Comparison of ENCODE assay signal across 28 cellular contexts in the genomic region with DNA sequence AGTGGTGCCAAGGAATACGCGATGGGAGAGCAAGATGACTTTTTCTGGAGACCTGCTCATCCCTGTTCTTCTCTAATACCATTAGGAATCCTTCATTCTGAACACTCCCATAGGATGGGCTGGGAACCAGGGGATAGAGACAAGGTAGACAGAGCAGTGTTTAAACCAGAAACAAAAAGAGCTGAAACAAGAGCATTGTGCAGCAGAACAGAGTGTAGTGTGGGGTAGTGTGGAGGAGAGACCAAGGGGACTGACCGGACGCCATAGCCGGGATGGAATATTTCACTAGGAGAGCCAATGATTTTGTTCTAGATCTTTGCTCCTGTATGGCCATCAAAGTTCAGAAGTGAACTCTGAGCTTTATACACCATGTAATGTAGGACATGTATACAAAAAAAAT. TPM values are rescaled to one million over a fixed set of nuclear protein-coding genes. Genes with fewer than 3 reads are reported as not detected.
A peak's percentile ranks its signal among the peaks of the same experiment; 100 is the strongest.
DNase-seq lines count a peak whose midpoint lies in the region; ATAC-seq, FAIRE-seq and TF ChIP-seq lines count a peak whose summit lies in the region.
"Had no signal": no experiment of that assay in that cellular context is flagged by ENCODE, and none has a peak within 500 bp of the region (broad histone marks: within the 10 kb centered on the region; RNA-seq: fewer than 3 reads in every experiment).

No MANE protein-coding gene starts in this region.

- intact Hi-C loops in activated naive CD4-positive, alpha-beta T cell treated with anti-CD3 and anti-CD28 coated beads for 36 hours (cut with micrococcal nuclease): no loop called here

- no peaks in the 10 kb centered on the region for H3K4me1 ChIP-seq in ectodermal cell (ENCODE audit: control insufficient read depth, insufficient read depth, low read length)
- H3K4me1 ChIP-seq: BE2C, HAP-1, SJCRH30 had no signal

- FAIRE-seq in GM12891 (lab: Jason Lieb, UNC): peak; percentile 59
- FAIRE-seq: D721Med, HepG2 had no signal

- no peak for TF ChIP-seq POLR2A in GM12891 (IDR thresholded peaks at IDR 0.05; ENCODE audit: low read depth, low read length)

- H3K27me3 Mint-ChIP-seq in activated naive CD4-positive, alpha-beta T cell treated with anti-CD3 and anti-CD28 coated beads for 36 hours (ENCODE audit: low read depth): no peaks in the 10 kb centered on the region

- ATAC-seq in activated naive CD4-positive, alpha-beta T cell treated with anti-CD3 and anti-CD28 coated beads, Interleukin-2, amount 50 U/mL, for 72 hours: peak; percentile 28 to 66
- no peak for ATAC-seq in GM21723 (IDR thresholded peaks at IDR 0.05; ENCODE audit: unreplicated experiment)
- ATAC-seq: HepG2, PC-3, SK-N-SH treated with all-trans-retinoic acid at 6 μM for 48 hours had no signal

- H3K27me3 ChIP-seq in ectodermal cell (ENCODE audit: control insufficient read depth, insufficient read depth, low read length, poor library complexity, severe bottlenecking): no peaks in the 10 kb centered on the region
- H3K27me3 ChIP-seq: BE2C, SJCRH30 had no signal

- H3K9me3 ChIP-seq in ectodermal cell (ENCODE audit: control insufficient read depth, low read length): no peaks in the 10 kb centered on the region
- H3K9me3 ChIP-seq: BE2C, HAP-1 had no signal

- DNase-seq in activated naive CD4-positive, alpha-beta T cell treated with anti-CD3 and anti-CD28 coated beads, Interleukin-2, amount 50 U/mL, for 72 hours (ENCODE audit: low spot score in 2 of 2): no peak
- no peak for DNase-seq in activated naive CD4-positive, alpha-beta T cell treated with anti-CD3 and anti-CD28 coated beads for 36 hours
- DNase-seq in GM12891 (ENCODE audit: insufficient read length, low spot score): no peak
- DNase-seq in Ammon's horn (ENCODE audit: low spot score): no peak
- no peak for DNase-seq in COLO829 (ENCODE audit: low spot score)
- DNase-seq: BE2C, DMS53, GOT3, HFFc6, Karpas-422, MV-4-11, NCI-H1105, NCI-H1436 treated with DMSO at 0.1 percent for 48 hours, NCI-H187 treated with DMSO at 0.1 percent for 48 hours, NCI-H2171 treated with DMSO at 0.1 percent for 48 hours, NCI-H345, NCI-H510A treated with DMSO at 0.1 percent for 48 hours, PC-3, SJCRH30 had no signal

- no peaks in the 10 kb centered on the region for H3K9me3 Mint-ChIP-seq in activated naive CD4-positive, alpha-beta T cell treated with anti-CD3 and anti-CD28 coated beads, Interleukin-2, amount 50 U/mL, for 72 hours
- no peaks in the 10 kb centered on the region for H3K9me3 Mint-ChIP-seq in activated naive CD4-positive, alpha-beta T cell treated with anti-CD3 and anti-CD28 coated beads for 36 hours
- H3K9me3 Mint-ChIP-seq: CD14-positive monocyte, HFFc6 had no signal

- H3K4me1 Mint-ChIP-seq in activated naive CD4-positive, alpha-beta T cell treated with anti-CD3 and anti-CD28 coated beads for 36 hours (ENCODE audit: low read depth): peaks cover 27% of the 10 kb centered on the region
- H3K4me1 Mint-ChIP-seq: CD14-positive monocyte had no signal

- H3K27ac ChIP-seq in ectodermal cell (ENCODE audit: insufficient read depth, low read depth, low read length, poor library complexity, severe bottlenecking): peak overlapping the region; percentile 6
- H3K27ac ChIP-seq: SJCRH30 had no signal

- no peak overlapping the region for H3K4me3 Mint-ChIP-seq in activated naive CD4-positive, alpha-beta T cell treated with anti-CD3 and anti-CD28 coated beads for 36 hours
- H3K4me3 Mint-ChIP-seq: CD14-positive monocyte, HFFc6 had no signal

- H3K27ac Mint-ChIP-seq in activated naive CD4-positive, alpha-beta T cell treated with anti-CD3 and anti-CD28 coated beads, Interleukin-2, amount 50 U/mL, for 72 hours: no peak overlapping the region
- no peak overlapping the region for H3K27ac Mint-ChIP-seq in activated naive CD4-positive, alpha-beta T cell treated with anti-CD3 and anti-CD28 coated beads for 36 hours
- H3K27ac Mint-ChIP-seq: HFFc6 had no signal

- CTCF ChIA-PET in activated naive CD4-positive, alpha-beta T cell treated with anti-CD3 and anti-CD28 coated beads for 36 hours (lab: Charles Lee): no interaction called here

- H3K36me3 Mint-ChIP-seq in activated naive CD4-positive, alpha-beta T cell treated with anti-CD3 and anti-CD28 coated beads, Interleukin-2, amount 50 U/mL, for 72 hours: peaks cover 11 to 50% of the 10 kb centered on the region in 2 donors
- H3K36me3 Mint-ChIP-seq in activated naive CD4-positive, alpha-beta T cell treated with anti-CD3 and anti-CD28 coated beads for 36 hours (ENCODE audit: low read depth): peaks cover 44% of the 10 kb centered on the region

- 89 to 97% methylated on average over 5 of the region's 5 CpGs for WGBS in ectodermal cell, 2 experiments

- H3K4me3 ChIP-seq in ectodermal cell (ENCODE audit: insufficient read depth, low read depth, low read length): no peak overlapping the region
- H3K4me3 ChIP-seq: HAP-1, SJCRH30 had no signal

- no peaks in the 10 kb centered on the region for H3K36me3 ChIP-seq in ectodermal cell (ENCODE audit: control insufficient read depth, insufficient read depth, low read length)
- H3K36me3 ChIP-seq: BE2C, HAP-1, SJCRH30 had no signal

TF ChIP-seq in GM12891, 5 proteins besides CTCF, POLR2A, EP300 and RAD21:
- TF ChIP-seq POU2F2 (IDR thresholded peaks at IDR 0.05; ENCODE audit: low read depth, low read length) (no peak), PAX5 (IDR thresholded peaks at IDR 0.05; ENCODE audit: insufficient read depth, low read length, severe bottlenecking) (no peak), SPI1 (IDR thresholded peaks at IDR 0.05; ENCODE audit: low read depth, low read length) (no peak), POLR2AphosphoS5 (IDR thresholded peaks at IDR 0.05; ENCODE audit: low read depth, low read length) (no peak), TAF1 (IDR thresholded peaks at IDR 0.05; ENCODE audit: low read depth, low read length) (no peak)

RNA-seq across cellular contexts. Expression of a gene that starts 15.6 kb away (rescaled TPM):
- total RNA-seq in activated naive CD4-positive, alpha-beta T cell treated with anti-CD3 and anti-CD28 coated beads, Interleukin-2, amount 50 U/mL, for 72 hours: 100 to 1,000 TPM; 217 to 293 TPM
- total RNA-seq in activated naive CD4-positive, alpha-beta T cell treated with anti-CD3 and anti-CD28 coated beads for 36 hours: 100 to 1,000 TPM; 240 to 248 TPM
- 218 TPM for polyA plus RNA-seq in GM12891 (2012; ENCODE audit: low read depth, missing spikeins)
- not detected for polyA plus RNA-seq in ectodermal cell (2013, experiment 1 of 4)
- 0.16 TPM for polyA plus RNA-seq in ectodermal cell (2013, experiment 2 of 4)
- polyA plus RNA-seq in ectodermal cell (2013, experiment 3 of 4): not detected
- polyA plus RNA-seq in ectodermal cell (2013, experiment 4 of 4): 0.16 TPM
- total RNA-seq: G401, HepG2 had no signal
- polyA plus RNA-seq: HepG2 had no signal

RNA-seq across cellular contexts. Expression of a gene that starts 51.9 kb away (rescaled TPM):
- total RNA-seq in activated naive CD4-positive, alpha-beta T cell treated with anti-CD3 and anti-CD28 coated beads, Interleukin-2, amount 50 U/mL, for 72 hours: not detected
- total RNA-seq in activated naive CD4-positive, alpha-beta T cell treated with anti-CD3 and anti-CD28 coated beads for 36 hours: not detected
- 0.10 TPM for polyA plus RNA-seq in GM12891 (2012; ENCODE audit: low read depth, missing spikeins)
- polyA plus RNA-seq in ectodermal cell (2013, experiment 1 of 4): not detected
- polyA plus RNA-seq in ectodermal cell (2013, experiment 2 of 4): not detected
- not detected for polyA plus RNA-seq in ectodermal cell (2013, experiment 3 of 4)
- not detected for polyA plus RNA-seq in ectodermal cell (2013, experiment 4 of 4)
- total RNA-seq: Daoy, G401, HepG2, HFFc6, PC-3 had no signal
- polyA plus RNA-seq: CD14-positive monocyte, HepG2 had no signal
